13 cellular contexts compared by ENCODE assay signal in the genomic region with DNA sequence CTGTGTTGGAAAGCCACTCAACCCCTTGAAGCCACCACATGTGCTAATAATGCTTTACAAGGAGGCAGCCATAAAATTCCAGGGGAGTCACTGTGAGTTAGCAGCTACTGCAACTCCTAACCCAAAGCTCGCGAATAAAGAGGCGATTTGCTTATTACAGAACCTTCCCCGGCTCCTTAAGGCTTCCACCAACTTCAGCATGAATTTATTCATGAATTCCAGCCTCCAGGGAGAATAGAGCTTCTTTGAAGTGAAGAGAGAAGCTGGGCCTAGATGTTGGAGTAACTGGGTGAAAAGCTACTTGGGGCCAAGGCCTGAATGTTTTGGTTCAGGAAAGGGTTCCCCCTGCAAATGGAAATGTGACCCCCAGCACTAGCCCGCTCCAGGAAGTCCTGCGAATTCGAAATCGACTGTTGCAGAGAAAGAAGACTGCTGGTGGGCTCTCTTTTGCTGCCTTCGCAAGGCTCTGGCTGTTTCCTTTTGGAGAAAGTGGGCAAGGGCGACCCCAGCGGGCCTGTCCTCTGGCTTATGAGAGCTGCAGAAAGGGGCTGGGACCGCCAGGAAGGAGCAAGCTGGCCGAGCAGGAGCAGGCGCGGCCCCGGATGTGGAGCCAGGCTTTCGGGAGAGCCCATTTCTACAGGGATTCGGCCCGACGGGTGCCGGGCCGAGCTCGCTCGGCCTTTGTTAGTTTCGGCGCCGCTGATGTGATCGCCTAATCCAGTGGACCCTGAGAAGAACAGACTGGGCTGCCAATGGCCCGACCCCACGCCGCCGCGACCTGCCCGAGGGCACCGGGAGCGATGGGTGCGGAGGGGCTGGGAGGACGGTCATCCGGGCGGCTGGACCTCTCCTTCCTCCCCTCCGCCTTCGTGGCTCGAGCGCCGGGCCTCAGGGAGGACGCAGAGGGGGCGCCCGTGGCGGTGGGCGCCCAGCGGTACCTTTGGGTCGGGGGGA. TPM values are rescaled to one million over a fixed set of nuclear protein-coding genes. Genes with fewer than 3 reads are reported as not detected.
DNase-seq lines count a peak whose midpoint lies in the region; ATAC-seq and TF ChIP-seq lines count a peak whose summit lies in the region.
"Had no signal": no experiment of that assay in that cellular context is flagged by ENCODE, and none has a peak within 500 bp of the region (broad histone marks: within the 10 kb centered on the region; RNA-seq: fewer than 3 reads in every experiment).

No MANE protein-coding gene starts in this region.

- H3K4me1 Mint-ChIP-seq in memory B cell: peaks cover 2% of the 10 kb centered on the region

- peaks cover 0 to 54% of the 10 kb centered on the region in 2 donors for H3K4me1 ChIP-seq in right atrium auricular region
- H3K4me1 ChIP-seq in ectodermal cell (ENCODE audit: control insufficient read depth, insufficient read depth, low read length): peaks cover 41% of the 10 kb centered on the region
- no peaks in the 10 kb centered on the region for H3K4me1 ChIP-seq in aorta (ENCODE audit: control insufficient read depth in 1 of 2, insufficient read depth in 2 of 2, low read length in 2 of 2)
- peaks cover 25 to 48% (median 39%) of the 10 kb centered on the region in 4 donors for H3K4me1 ChIP-seq in stomach

- H3K27ac ChIP-seq in right atrium auricular region: no peak overlapping the region
- no peak overlapping the region for H3K27ac ChIP-seq in ectodermal cell (ENCODE audit: insufficient read depth, low read depth, low read length, poor library complexity, severe bottlenecking)
- H3K27ac ChIP-seq in aorta (ENCODE audit: low read depth in 1 of 2, low read length in 2 of 2): no peak overlapping the region
- H3K27ac ChIP-seq in stomach: no peak overlapping the region

- intact Hi-C loops in Right ventricle myocardium superior (cut with DNase I): loop anchor here (10.0 kb wide), 1 partner anchor 126 kb away; no protein-coding TSS in a partner anchor
- intact Hi-C loops in aorta (cut with DNase I): no loop called here
- intact Hi-C loops in stomach (cut with DNase I; ENCODE audit: low total_unique reads): no loop called here

- peak; percentile 13 for ATAC-seq in Right ventricle myocardium superior (ENCODE audit: poor library complexity)
- no peak for ATAC-seq in memory B cell (ENCODE audit: low read depth)
- no peak for ATAC-seq in aorta (ENCODE audit: low FRiP score)
- no peak for ATAC-seq in HG02759 (IDR thresholded peaks at IDR 0.05; ENCODE audit: unreplicated experiment)

- H3K36me3 Mint-ChIP-seq in memory B cell: peaks cover 3% of the 10 kb centered on the region

- no peak for TF ChIP-seq CTCF in right atrium auricular region (IDR thresholded peaks at IDR 0.05)
- no peak for TF ChIP-seq CTCF in stomach (IDR thresholded peaks at IDR 0.05)

- peak; percentile 28 for DNase-seq in Right ventricle myocardium superior
- DNase-seq in right atrium auricular region (ENCODE audit: low spot score): no peak
- DNase-seq in memory B cell (ENCODE audit: low spot score in 2 of 2): no peak
- DNase-seq in aorta: peak; percentile 41 to 74
- no peak for DNase-seq in DMS53 treated with DMSO at 0.1 percent for 48 hours (lab: John Stamatoyannopoulos, UW; ENCODE audit: unreplicated experiment)
- DNase-seq in stomach: no peak
- DNase-seq: NCI-H187; stimulated activated CD4-positive, alpha-beta T cell treated with anti-CD3 and anti-CD28 coated beads, Interleukin-4, amount 100 ng/mL, for 24 hours; T-helper 2 cell had no signal

- H3K9me3 Mint-ChIP-seq in memory B cell: no peaks in the 10 kb centered on the region

- peaks cover 30% of the 10 kb centered on the region for H3K27me3 Mint-ChIP-seq in memory B cell

- H3K9me3 ChIP-seq in right atrium auricular region (no peaks in the 10 kb centered on the region), ectodermal cell (ENCODE audit: control insufficient read depth, low read length) (no peaks in the 10 kb centered on the region), aorta (ENCODE audit: control insufficient read depth, low read length) (no peaks in the 10 kb centered on the region), stomach (no peaks in the 10 kb centered on the region)

- no peak for TF ChIP-seq EP300 in stomach (IDR thresholded peaks at IDR 0.05)

- peak overlapping the region; percentile 34 for H3K4me3 Mint-ChIP-seq in memory B cell

- TF ChIP-seq POLR2A in stomach (IDR thresholded peaks at IDR 0.05): no peak

- H3K27me3 ChIP-seq in right atrium auricular region (peaks cover 41% of the 10 kb centered on the region in 2 donors), ectodermal cell (ENCODE audit: control insufficient read depth, insufficient read depth, low read length, poor library complexity, severe bottlenecking) (peaks cover 71% of the 10 kb centered on the region), aorta (ENCODE audit: control insufficient read depth in 1 of 2, insufficient read depth in 2 of 2, low read length in 1 of 2) (no peaks in the 10 kb centered on the region), stomach (peaks cover 34 to 100% (median 60%) of the 10 kb centered on the region in 3 donors)

- H3K4me3 ChIP-seq in right atrium auricular region (peak overlapping the region in 1 of 2 donors; percentile 25), ectodermal cell (ENCODE audit: insufficient read depth, low read depth, low read length) (peak overlapping the region; percentile 25), aorta (ENCODE audit: low read length in 2 of 2) (no peak overlapping the region), stomach (peak overlapping the region in 2 of 4 donors; percentile 0 to 33)

- 2 to 3% methylated on average over 52 of the region's 52 CpGs for WGBS in ectodermal cell, 2 experiments
- WGBS in aorta, 2 donors: 26 to 31% methylated on average over 39 to 52 of the region's 52 CpGs
- 26 to 37% (median 29%) methylated on average over 35 to 52 of the region's 52 CpGs for WGBS in stomach, 5 donors

- no peak overlapping the region for H3K27ac Mint-ChIP-seq in memory B cell

- no peaks in the 10 kb centered on the region for H3K36me3 ChIP-seq in right atrium auricular region
- H3K36me3 ChIP-seq in ectodermal cell (ENCODE audit: control insufficient read depth, insufficient read depth, low read length): peaks cover 8% of the 10 kb centered on the region
- no peaks in the 10 kb centered on the region for H3K36me3 ChIP-seq in aorta (ENCODE audit: control insufficient read depth in 1 of 2, insufficient read depth in 2 of 2, low read length in 1 of 2)
- no peaks in the 10 kb centered on the region for H3K36me3 ChIP-seq in stomach

RNA-seq across cellular contexts. Expression of a gene that starts 7.6 kb away (rescaled TPM):
- total RNA-seq in Right ventricle myocardium superior: 6.2 TPM
- total RNA-seq in right atrium auricular region: 1 to 10 TPM; 2.7 to 3.0 TPM
- polyA plus RNA-seq in ectodermal cell (2013, experiment 1 of 4): 10.4 TPM
- polyA plus RNA-seq in ectodermal cell (2013, experiment 2 of 4): 8.2 TPM
- 6.6 TPM for polyA plus RNA-seq in ectodermal cell (2013, experiment 3 of 4)
- 7.7 TPM for polyA plus RNA-seq in ectodermal cell (2013, experiment 4 of 4)
- total RNA-seq in aorta: 1 to 10 TPM; 5.3 to 6.2 TPM
- 1 to 10 TPM; 1.4 to 2.4 TPM for polyA plus RNA-seq in aorta
- total RNA-seq in stomach: 100 to 1,000 TPM in 1 of 5 donors, 10 to 100 TPM in 1, 1 to 10 TPM in 1, not detected in 2; 2.8 to 140 (median 12.0) TPM
- 1 to 10 TPM in 2 of 3 donors, under 1 TPM in 1; 0.76 to 3.4 (median 1.4) TPM for polyA plus RNA-seq in stomach

RNA-seq across cellular contexts. Expression of a gene that starts 11.3 kb away (rescaled TPM):
- total RNA-seq in Right ventricle myocardium superior (4.2 TPM), right atrium auricular region (1 to 10 TPM; 1.0 to 1.7 TPM), aorta (1 to 10 TPM; 1.2 to 4.5 TPM), stomach (1 to 10 TPM in 2 of 5 donors, under 1 TPM in 1, not detected in 2; under 0.01 to 1.3 (median 1.0) TPM)
- 131 TPM for polyA plus RNA-seq in ectodermal cell (2013, experiment 1 of 4)
- polyA plus RNA-seq in ectodermal cell (2013, experiment 2 of 4): 138 TPM
- polyA plus RNA-seq in ectodermal cell (2013, experiment 3 of 4): 105 TPM
- 110 TPM for polyA plus RNA-seq in ectodermal cell (2013, experiment 4 of 4)
- polyA plus RNA-seq in aorta (not detected), stomach (1 to 10 TPM in 1 of 3 donors, under 1 TPM in 1, not detected in 1; 0.93 to 1.2 TPM)

RNA-seq across cellular contexts. Expression of a gene that starts 50.0 kb away (rescaled TPM):
- 25.6 TPM for total RNA-seq in Right ventricle myocardium superior
- total RNA-seq in right atrium auricular region: 10 to 100 TPM; 22.8 to 24.3 TPM
- polyA plus RNA-seq in ectodermal cell (2013, experiment 1 of 4): 9.8 TPM
- 10.1 TPM for polyA plus RNA-seq in ectodermal cell (2013, experiment 2 of 4)
- 8.3 TPM for polyA plus RNA-seq in ectodermal cell (2013, experiment 3 of 4)
- polyA plus RNA-seq in ectodermal cell (2013, experiment 4 of 4): 6.7 TPM
- total RNA-seq in aorta: 10 to 100 TPM; 10.7 to 13.4 TPM
- polyA plus RNA-seq in aorta: 1 to 10 TPM; 2.5 to 8.0 TPM
- 1 to 10 TPM; 1.8 to 9.8 (median 7.8) TPM for total RNA-seq in stomach
- 10 to 100 TPM in 1 of 3 donors, 1 to 10 TPM in 2; 7.6 to 10.6 (median 9.3) TPM for polyA plus RNA-seq in stomach

RNA-seq across cellular contexts. Expression of a gene that starts 58.5 kb away (rescaled TPM):
- not detected for total RNA-seq in Right ventricle myocardium superior
- total RNA-seq in right atrium auricular region: not detected
- polyA plus RNA-seq in ectodermal cell (2013, experiment 1 of 4): not detected
- not detected for polyA plus RNA-seq in ectodermal cell (2013, experiment 2 of 4)
- not detected for polyA plus RNA-seq in ectodermal cell (2013, experiment 3 of 4)
- not detected for polyA plus RNA-seq in ectodermal cell (2013, experiment 4 of 4)
- total RNA-seq in aorta: not detected
- polyA plus RNA-seq in aorta: 10 to 100 TPM in 1 of 2 donors, not detected in 1; 10.9 TPM
- total RNA-seq in stomach: 1 to 10 TPM in 1 of 5 donors, not detected in 4; 5.0 TPM
- polyA plus RNA-seq in stomach: not detected
- total RNA-seq: omental fat pad, subcutaneous adipose tissue had no signal

Comparison
In these comparisons a context has a peak if more than half of its experiments do, and no peak if none do; other contexts are left out.
1. DNase-seq: peak in Right ventricle myocardium superior (single experiment) and aorta (2 of 2); none in right atrium auricular region (single experiment), memory B cell (0 of 2), DMS53 treated with DMSO at 0.1 percent for 48 hours (single experiment) and stomach (single experiment).